In genomic region chr3:106826861-106827311, GRCh38 we compare ENCODE assay signal across 16 cellular contexts.
DNase-seq lines count a peak whose midpoint lies in the region; ATAC-seq, FAIRE-seq and TF ChIP-seq lines count a peak whose summit lies in the region.
"Had no signal": no experiment of that assay in that cellular context is flagged by ENCODE, and none has a peak within 500 bp of the region (broad histone marks: within the 10 kb centered on the region; RNA-seq: fewer than 3 reads in every experiment).

No MANE protein-coding gene starts in this region.

- no peaks in the 10 kb centered on the region for H3K27me3 Mint-ChIP-seq in stimulated activated naive CD8-positive, alpha-beta T cell treated with anti-CD3 and anti-CD28 coated beads, Interleukin-15, amount 100 ng/mL, for 72 hours
- no peaks in the 10 kb centered on the region for H3K27me3 Mint-ChIP-seq in endodermal cell (ENCODE audit: insufficient read depth)

- H3K9ac ChIP-seq in endodermal cell (ENCODE audit: extremely low read depth, low read length, poor library complexity, severe bottlenecking), result peak overlapping the region; percentile 7

- no peak for FAIRE-seq in frontal cortex (lab: Jason Lieb, UNC)
- FAIRE-seq: A549, bronchial epithelial cell, keratinocyte had no signal

- H3K36me3 Mint-ChIP-seq in endodermal cell (ENCODE audit: low read depth), result peaks cover 8% of the 10 kb centered on the region
- H3K36me3 Mint-ChIP-seq: stimulated activated memory B cell treated with anti-CD40 and anti-IgM and Interleukin-4, amounts not matched to agents 10 μg/mL and 1 μg/mL and 100 μg/mL, for 72 hours had no signal

- DNase-seq in stimulated activated naive CD8-positive, alpha-beta T cell treated with anti-CD3 and anti-CD28 coated beads, Interleukin-15, amount 100 ng/mL, for 72 hours, result no peak
- DNase-seq in stimulated activated naive CD8-positive, alpha-beta T cell treated with anti-CD3 and anti-CD28 coated beads, Interleukin-15, Interleukin-2, amounts not matched to agents 100 U/mL and 50 U/mL, for 24 hours, result no peak
- peak; percentile 29 for DNase-seq in OCI-M2 (lab: John Stamatoyannopoulos, UW; ENCODE audit: unreplicated experiment)
- DNase-seq in endodermal cell, result no peak
- DNase-seq in frontal cortex (ENCODE audit: low spot score in 2 of 2), result no peak
- DNase-seq in KG1 (lab: John Stamatoyannopoulos, UW), result no peak
- no peak for DNase-seq in NCI-H1105 (lab: John Stamatoyannopoulos, UW)
- no peak for DNase-seq in T-helper 9 cell
- DNase-seq: activated T-cell treated with anti-CD3 and anti-CD28 coated beads, Interleukin-2, amount 50 U/mL, for 72 hours; DMS53 had no signal

- H3K9me3 ChIP-seq in endodermal cell (ENCODE audit: control insufficient read depth, low read length), result peaks cover 16% of the 10 kb centered on the region
- H3K9me3 ChIP-seq: A549 had no signal

- ATAC-seq in stimulated activated naive CD8-positive, alpha-beta T cell treated with anti-CD3 and anti-CD28 coated beads, Interleukin-15, amount 100 ng/mL, for 72 hours, result peak; percentile 78
- ATAC-seq in stimulated activated naive CD8-positive, alpha-beta T cell treated with anti-CD3 and anti-CD28 coated beads, Interleukin-15, Interleukin-2, amounts not matched to agents 100 U/mL and 50 U/mL, for 24 hours, result no peak
- ATAC-seq: A549; activated CD4-positive, CD25-positive, alpha-beta regulatory T cell treated with anti-CD3 and anti-CD28 coated beads, Interleukin-2, amount 50 U/mL, for 24 hours; activated T-cell treated with anti-CD3 and anti-CD28 coated beads, Interleukin-2, amount 50 U/mL, for 72 hours; stimulated activated memory B cell treated with anti-CD40 and anti-IgM and Interleukin-4, amounts not matched to agents 10 μg/mL and 1 μg/mL and 100 μg/mL, for 72 hours had no signal

- H3K4me3 Mint-ChIP-seq in stimulated activated naive CD8-positive, alpha-beta T cell treated with anti-CD3 and anti-CD28 coated beads, Interleukin-15, amount 100 ng/mL, for 72 hours, result no peak overlapping the region
- no peak overlapping the region for H3K4me3 Mint-ChIP-seq in endodermal cell
- H3K4me3 Mint-ChIP-seq: activated T-cell treated with anti-CD3 and anti-CD28 coated beads, Interleukin-2, amount 50 U/mL, for 72 hours; neural crest cell; stimulated activated memory B cell treated with anti-CD40 and anti-IgM and Interleukin-4, amounts not matched to agents 10 μg/mL and 1 μg/mL and 100 μg/mL, for 72 hours had no signal

- H3K27me3 ChIP-seq in endodermal cell (ENCODE audit: control insufficient read depth, insufficient read depth, low read length, poor library complexity, severe bottlenecking), result no peaks in the 10 kb centered on the region

- H3K27ac ChIP-seq in endodermal cell (ENCODE audit: low read depth, low read length), result no peak overlapping the region
- H3K27ac ChIP-seq: A549 had no signal

- peaks cover 16% of the 10 kb centered on the region for H3K4me1 ChIP-seq in endodermal cell (ENCODE audit: control insufficient read depth, insufficient read depth, low read length)
- H3K4me1 ChIP-seq: A549 had no signal

- H3K27ac Mint-ChIP-seq in stimulated activated naive CD8-positive, alpha-beta T cell treated with anti-CD3 and anti-CD28 coated beads, Interleukin-15, amount 100 ng/mL, for 72 hours, result no peak overlapping the region
- peak overlapping the region; percentile 15 for H3K27ac Mint-ChIP-seq in endodermal cell
- H3K27ac Mint-ChIP-seq: activated T-cell treated with anti-CD3 and anti-CD28 coated beads, Interleukin-2, amount 50 U/mL, for 72 hours; stimulated activated memory B cell treated with anti-CD40 and anti-IgM and Interleukin-4, amounts not matched to agents 10 μg/mL and 1 μg/mL and 100 μg/mL, for 72 hours had no signal

- H3K4me1 Mint-ChIP-seq in stimulated activated naive CD8-positive, alpha-beta T cell treated with anti-CD3 and anti-CD28 coated beads, Interleukin-15, amount 100 ng/mL, for 72 hours, result peaks cover 7% of the 10 kb centered on the region
- peaks cover 60% of the 10 kb centered on the region for H3K4me1 Mint-ChIP-seq in endodermal cell
- H3K4me1 Mint-ChIP-seq: stimulated activated memory B cell treated with anti-CD40 and anti-IgM and Interleukin-4, amounts not matched to agents 10 μg/mL and 1 μg/mL and 100 μg/mL, for 72 hours had no signal

- no peak for TF ChIP-seq CTCF in endodermal cell (conservative IDR thresholded peaks at IDR 0.05)

- H3K36me3 ChIP-seq in endodermal cell (ENCODE audit: control insufficient read depth, insufficient read depth, low read length), result no peaks in the 10 kb centered on the region

- H3K9me3 Mint-ChIP-seq in stimulated activated naive CD8-positive, alpha-beta T cell treated with anti-CD3 and anti-CD28 coated beads, Interleukin-15, amount 100 ng/mL, for 72 hours, result peaks cover 0 to 10% of the 10 kb centered on the region in 2 donors
- H3K9me3 Mint-ChIP-seq in endodermal cell, result peaks cover 11% of the 10 kb centered on the region

- 79 to 82% methylated on average over 4 of the region's 4 CpGs for WGBS in endodermal cell (ENCODE audit: insufficient coverage in 1 of 2, insufficient read length in 1 of 2), 2 experiments

- H3K4me3 ChIP-seq in endodermal cell (ENCODE audit: low read length), result no peak overlapping the region
- H3K4me3 ChIP-seq: A549 had no signal
